ENCODE assay signal across 26 cellular contexts in genomic region chr15:34434627-34435305, GRCh38. TPM values are rescaled to one million over a fixed set of nuclear protein-coding genes. Genes with fewer than 3 reads are reported as not detected.
DNase-seq lines count a peak whose midpoint lies in the region; ATAC-seq, FAIRE-seq and TF ChIP-seq lines count a peak whose summit lies in the region.
"Had no signal": no experiment of that assay in that cellular context is flagged by ENCODE, and none has a peak within 500 bp of the region (broad histone marks: within the 10 kb centered on the region; RNA-seq: fewer than 3 reads in every experiment).

No MANE protein-coding gene starts in this region.

- peaks cover 35% of the 10 kb centered on the region for H3K4me1 Mint-ChIP-seq in T-helper 1 cell treated with Interleukin-12 subunit alpha and Interleukin-12 subunit beta and Interleukin-4 antibody, amounts not matched to agents 30 μg/mL and 1 μg/mL, for 36 hours (ENCODE audit: low read depth)

- WGBS in K562 (ENCODE audit: insufficient coverage, low coverage, missing lambda C conversion rate) = 95% methylated on average over 17 of the region's 20 CpGs
- WGBS in thyroid gland, 2 donors = 51 to 78% methylated on average over 13 to 17 of the region's 20 CpGs

- no peak overlapping the region for H2AFZ ChIP-seq in K562 (ENCODE audit: low read depth, low read length)

- TF ChIP-seq RAD21 in K562 (CRISPR knock-in tag; conservative IDR thresholded peaks at IDR 0.05 in 1 of 2, IDR thresholded peaks at IDR 0.05 in 1 of 2) = no peak

- H3K9me3 Mint-ChIP-seq in T-helper 1 cell treated with Interleukin-12 subunit alpha and Interleukin-12 subunit beta and Interleukin-4 antibody, amounts not matched to agents 30 μg/mL and 1 μg/mL, for 36 hours = no peaks in the 10 kb centered on the region

- no peaks in the 10 kb centered on the region for H3K9me1 ChIP-seq in K562 (ENCODE audit: control insufficient read depth, insufficient read depth, low read length)

- H3K27ac ChIP-seq in K562 (ENCODE audit: extremely low read depth, low read depth, low read length) (no peak overlapping the region), thyroid gland (no peak overlapping the region)
- H3K27ac ChIP-seq: 22Rv1, foreskin keratinocyte, HL-60, psoas muscle, suprapubic skin had no signal

- H3K36me3 ChIP-seq in K562 (ENCODE audit: control insufficient read depth, insufficient read depth, low read length) (peaks cover 54% of the 10 kb centered on the region; the same call in 2 of the 3 replicates), thyroid gland (no peaks in the 10 kb centered on the region)

- TF ChIP-seq EP300 in K562 (IDR thresholded peaks at IDR 0.05; ENCODE audit: low read length) = no peak

- in situ Hi-C loops in K562 (cut with MboI) = no loop called here

- H3K9ac ChIP-seq in K562 (ENCODE audit: insufficient read depth in 1 of 2, low read depth in 2 of 2, low read length in 2 of 2) = peak overlapping the region in 1 of 2 experiments; percentile 29; a peak in 1 of 4 replicates

- H3K4me1 ChIP-seq in K562 (replicated peaks in 1 of 2; ENCODE audit: control insufficient read depth in 2 of 2, insufficient read depth in 2 of 2, low read length in 2 of 2) (peaks cover 8 to 26% of the 10 kb centered on the region in 2 experiments; a peak in 3 of 5 replicates), thyroid gland (peaks cover 4 to 7% of the 10 kb centered on the region in 2 donors)
- H3K4me1 ChIP-seq: foreskin keratinocyte had no signal

- CTCF ChIA-PET in K562 (lab: Yijun Ruan, JAX; ENCODE audit: low intra/inter-chr PET ratio) = no interaction called here

- no peak overlapping the region for H3K4me3 ChIP-seq in K562
- no peak overlapping the region for H3K4me3 ChIP-seq in thyroid gland (replicated peaks in 1 of 3)
- H3K4me3 ChIP-seq: heart left ventricle, psoas muscle had no signal

- H3K4me3 Mint-ChIP-seq in T-helper 1 cell treated with Interleukin-12 subunit alpha and Interleukin-12 subunit beta and Interleukin-4 antibody, amounts not matched to agents 30 μg/mL and 1 μg/mL, for 36 hours = peak overlapping the region; percentile 86

- TSS peak; percentile 33 for BruUV-seq in K562 (replicated peaks; lab: Mats Ljungman, UMichigan)

- TF ChIP-seq CTCF in K562 (IDR thresholded peaks at IDR 0.05 in 2 of 3, conservative IDR thresholded peaks at IDR 0.05 in 1 of 3; ENCODE audit: insufficient read depth in 2 of 3, low read depth in 1 of 3, low read length in 3 of 3) (no peak), thyroid gland (IDR thresholded peaks at IDR 0.05) (no peak)

- POLR2A ChIA-PET in K562 (lab: Yijun Ruan, JAX) = interaction anchor here (0.7 kb wide), 2 partner anchors 20 to 175 kb away, joined by 3 read pairs; no protein-coding TSS in a partner anchor

- H3K27me3 ChIP-seq in K562 (ENCODE audit: control insufficient read depth in 2 of 2, insufficient read depth in 2 of 2, low read length in 2 of 2) = no peaks in the 10 kb centered on the region
- no peaks in the 10 kb centered on the region for H3K27me3 ChIP-seq in thyroid gland
- H3K27me3 ChIP-seq: suprapubic skin had no signal

- no peak overlapping the region for H3K4me2 ChIP-seq in K562 (ENCODE audit: insufficient read depth, low read length)

- H3K9me3 ChIP-seq in K562 (replicated peaks; ENCODE audit: control insufficient read depth, insufficient read depth, low read depth, low read length) = no peaks in the 10 kb centered on the region
- H3K9me3 ChIP-seq in thyroid gland = no peaks in the 10 kb centered on the region
- H3K9me3 ChIP-seq: heart left ventricle, psoas muscle, suprapubic skin had no signal

- no peak for FAIRE-seq in K562 (lab: Jason Lieb, UNC)
- FAIRE-seq: RCC 7860 had no signal

- no peak for DNase-seq in T-helper 1 cell
- peak; percentile 53 for DNase-seq in Right ventricle myocardium inferior (ENCODE audit: missing footprints)
- no peak for DNase-seq in Right ventricle myocardium superior
- no peak for DNase-seq in K562 (ENCODE audit: extremely low read depth in 1 of 4, low spot score in 3 of 4)
- DNase-seq in thyroid gland = peak; percentile 64 to 68
- DNase-seq in UCSD-AML1 (lab: John Stamatoyannopoulos, UW; ENCODE audit: unreplicated experiment) = no peak
- DNase-seq: activated CD8-positive, alpha-beta memory T cell treated with anti-CD3 and anti-CD28 coated beads, Interleukin-2, amount 50 U/mL, for 48 hours; activated gamma-delta T cell treated with Interleukin-2 at 50 U/mL for 16 hours; CD4-positive, alpha-beta memory T cell; cortex of kidney; foreskin keratinocyte; NCI-H1436; NCI-H2081 treated with DMSO at 0.1 percent for 48 hours; NCI-H226; NCI-H69; nucleus accumbens; psoas muscle; stimulated activated naive CD4-positive, alpha-beta T cell had no signal

- H3K27me3 Mint-ChIP-seq in T-helper 1 cell treated with Interleukin-12 subunit alpha and Interleukin-12 subunit beta and Interleukin-4 antibody, amounts not matched to agents 30 μg/mL and 1 μg/mL, for 36 hours (ENCODE audit: low read depth) = peaks cover 1% of the 10 kb centered on the region

- TF ChIP-seq POLR2A in K562 (conservative IDR thresholded peaks at IDR 0.05) (no peak), thyroid gland (IDR thresholded peaks at IDR 0.05) (no peak)

- intact Hi-C loops in Right ventricle myocardium inferior (cut with DNase I) (no loop called here), Right ventricle myocardium superior (cut with DNase I) (loop anchor here (5.0 kb wide), 1 partner anchor 148 kb away; the partner anchor contains the start of gene GOLGA8B), K562 (cut with micrococcal nuclease) (loop anchor here (10.0 kb wide), 2 partner anchors 150 to 210 kb away; partner anchors contain the start of genes EMC4 and GOLGA8B), thyroid gland (cut with DNase I) (no loop called here)

- ATAC-seq in Right ventricle myocardium inferior (no peak), Right ventricle myocardium superior (ENCODE audit: poor library complexity) (no peak), K562 (no peak), GM21360 (IDR thresholded peaks at IDR 0.05; ENCODE audit: unreplicated experiment) (no peak)
- ATAC-seq: esophagus mucosa, foreskin keratinocyte had no signal

- peaks cover 8% of the 10 kb centered on the region; the same call in 1 of the 2 replicates for H4K20me1 ChIP-seq in K562 (replicated peaks; ENCODE audit: control insufficient read depth, insufficient read depth, low read length)

- H3K79me2 ChIP-seq in K562 (ENCODE audit: control insufficient read depth, insufficient read depth, low read length) = peaks cover 54% of the 10 kb centered on the region

- no peak overlapping the region for H3K27ac Mint-ChIP-seq in T-helper 1 cell treated with Interleukin-12 subunit alpha and Interleukin-12 subunit beta and Interleukin-4 antibody, amounts not matched to agents 30 μg/mL and 1 μg/mL, for 36 hours

- H3K36me3 Mint-ChIP-seq in T-helper 1 cell treated with Interleukin-12 subunit alpha and Interleukin-12 subunit beta and Interleukin-4 antibody, amounts not matched to agents 30 μg/mL and 1 μg/mL, for 36 hours (ENCODE audit: low read depth) = peaks cover 40% of the 10 kb centered on the region

TF ChIP-seq in K562, 482 proteins besides CTCF, POLR2A, EP300 and RAD21 (continues in another document):
- TF ChIP-seq ZNF408 (CRISPR knock-in tag; IDR thresholded peaks at IDR 0.05; ENCODE audit: low read depth) (no peak), ZNF143 (CRISPR knock-in tag; IDR thresholded peaks at IDR 0.05) (no peak), ATF3 (IDR thresholded peaks at IDR 0.05) (no peak), ATF3 (CRISPR knock-in tag; conservative IDR thresholded peaks at IDR 0.05) (no peak)

RNA-seq across cellular contexts. Expression of gene GOLGA8A, which starts 2.8 kb away (rescaled TPM):
- total RNA-seq in Right ventricle myocardium inferior = 13.7 TPM
- 14.3 TPM for total RNA-seq in Right ventricle myocardium superior
- 252 and 601 TPM in 2 replicates for total RNA-seq in K562 (2011; cell fraction: chromatin; rRNA removed; ENCODE audit: low replicate concordance)
- total RNA-seq in K562 (2011; cell fraction: nucleolus; rRNA removed) = 93.6 and 128 TPM in 2 replicates
- 217 and 228 TPM in 2 replicates for total RNA-seq in K562 (2011; cell fraction: nucleoplasm; rRNA removed)
- 34.6 and 35.3 TPM in 2 replicates for total RNA-seq in K562 (2014; rRNA removed)
- total RNA-seq in K562 (2014; rRNA removed; fragmentation: Illumina TruSeq; extraction: Trizol) = 55.9 and 56.3 TPM in 2 replicates
- 48.3 and 52.6 TPM in 2 replicates for total RNA-seq in K562 (2015; rRNA removed; fragmentation: Illumina TruSeq; extraction: Trizol)
- total RNA-seq in K562 (2021) = 77.0 and 86.3 TPM in 2 replicates
- 98.9 and 99.2 TPM in 2 replicates for polyA plus RNA-seq in K562 (2011; rRNA removed)
- polyA plus RNA-seq in K562 (2011; cell fraction: cytosol; rRNA removed) = 6.2 and 17.2 TPM in 2 replicates
- polyA plus RNA-seq in K562 (2011; cell fraction: nucleus; rRNA removed) = 364 and 408 TPM in 2 replicates
- polyA plus RNA-seq in K562 (2012) = 77.0 and 141 TPM in 2 replicates
- polyA plus RNA-seq in K562 (2014; fragmentation: Illumina TruSeq; extraction: Trizol) = 65.7 and 82.7 TPM in 2 replicates
- 10 to 100 TPM; 11.2 to 12.4 TPM for polyA plus RNA-seq in K562 (2014; fragmentation: Nextera tagmentation; extraction: Ambion mirVana)
- polyA plus RNA-seq in K562 (2014; rRNA removed) = 144 and 191 TPM in 2 replicates
- 17.0 and 17.2 TPM in 2 replicates for polyA minus RNA-seq in K562 (2011; rRNA and poly(A)+ RNA removed)
- 5.7 and 7.8 TPM in 2 replicates for polyA minus RNA-seq in K562 (2011; cell fraction: cytosol; rRNA and poly(A)+ RNA removed)
- polyA minus RNA-seq in K562 (2011; cell fraction: nucleus; rRNA and poly(A)+ RNA removed) = 45.1 and 69.5 TPM in 2 replicates
- 100 to 1,000 TPM in 3 of 4 donors, 10 to 100 TPM in 1; 94.6 to 167 (median 154) TPM for total RNA-seq in thyroid gland

Comparison
In these comparisons a context has a peak if more than half of its experiments do, and no peak if none do; other contexts are left out.
1. DNase-seq: peak in Right ventricle myocardium inferior (single experiment) and thyroid gland (2 of 2); none in T-helper 1 cell (0 of 5), Right ventricle myocardium superior (single experiment), K562 (0 of 4) and UCSD-AML1 (single experiment).
2. intact Hi-C loops: an anchor here in Right ventricle myocardium superior (5.0 kb wide) and K562 (10.0 kb wide); none called in Right ventricle myocardium inferior and thyroid gland.